Comparison of ENCODE assay signal across 11 cellular contexts in the genomic region with DNA sequence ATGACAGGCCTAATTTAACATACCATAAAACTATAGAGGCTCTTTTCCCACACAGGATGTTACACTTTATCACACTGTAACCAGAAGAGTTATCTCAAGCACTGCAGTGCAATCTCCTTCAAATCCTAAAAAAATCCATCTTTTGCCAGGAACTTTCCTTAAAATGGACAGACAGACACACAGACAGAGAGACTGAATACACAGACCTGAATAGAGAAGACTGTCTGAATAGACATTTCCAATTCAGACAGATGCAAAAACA. TPM values are rescaled to one million over a fixed set of nuclear protein-coding genes. Genes with fewer than 3 reads are reported as not detected.
DNase-seq lines count a peak whose midpoint lies in the region; ATAC-seq and TF ChIP-seq lines count a peak whose summit lies in the region.
"Had no signal": no experiment of that assay in that cellular context is flagged by ENCODE, and none has a peak within 500 bp of the region (broad histone marks: within the 10 kb centered on the region; RNA-seq: fewer than 3 reads in every experiment).

No MANE protein-coding gene starts in this region.

- ATAC-seq in activated CD4-positive, alpha-beta T cell treated with anti-CD3 and anti-CD28 coated beads for 36 hours = no peak
- ATAC-seq in HG02642 (IDR thresholded peaks at IDR 0.05; ENCODE audit: poor library complexity, unreplicated experiment) = no peak
- ATAC-seq: naive thymus-derived CD8-positive, alpha-beta T cell had no signal

- H3K27ac ChIP-seq in muscle layer of duodenum (ENCODE audit: low read length) = peak overlapping the region; percentile 92

- H3K9me3 ChIP-seq in muscle layer of duodenum (ENCODE audit: control insufficient read depth in 1 of 2, low read length in 2 of 2) = no peaks in the 10 kb centered on the region

- H3K27ac Mint-ChIP-seq in activated CD4-positive, alpha-beta T cell treated with anti-CD3 and anti-CD28 coated beads for 36 hours = peak overlapping the region; percentile 44
- H3K27ac Mint-ChIP-seq in activated CD4-positive, alpha-beta T cell treated with anti-CD3 and anti-CD28 coated beads, Interleukin-2, amount 10 ng/mL, durations not matched to agents 24 days and 14 days = no peak overlapping the region
- H3K27ac Mint-ChIP-seq in brain = peak overlapping the region in 4 of 5 experiments; percentile 36 to 88 (median 54)
- peak overlapping the region; percentile 4 for H3K27ac Mint-ChIP-seq in type B pancreatic cell

- intact Hi-C loops in activated CD4-positive, alpha-beta T cell treated with anti-CD3 and anti-CD28 coated beads for 36 hours (cut with DNase I, micrococcal nuclease) = loop anchor here in 1 of 2 experiments (1.0 kb wide), 1 partner anchor 29 kb away; no protein-coding TSS in a partner anchor
- intact Hi-C loops in activated CD4-positive, alpha-beta T cell treated with anti-CD3 and anti-CD28 coated beads, Interleukin-2, amount 10 ng/mL, durations not matched to agents 24 days and 14 days (cut with micrococcal nuclease) = no loop called here

- no peaks in the 10 kb centered on the region for H3K27me3 Mint-ChIP-seq in activated CD4-positive, alpha-beta T cell treated with anti-CD3 and anti-CD28 coated beads for 36 hours
- H3K27me3 Mint-ChIP-seq in activated CD4-positive, alpha-beta T cell treated with anti-CD3 and anti-CD28 coated beads, Interleukin-2, amount 10 ng/mL, durations not matched to agents 24 days and 14 days = peaks cover 4% of the 10 kb centered on the region
- H3K27me3 Mint-ChIP-seq in brain (peaks cover 7% of the 10 kb centered on the region), type B pancreatic cell (no peaks in the 10 kb centered on the region)
- H3K27me3 Mint-ChIP-seq: naive thymus-derived CD8-positive, alpha-beta T cell had no signal

- H3K9me3 Mint-ChIP-seq in activated CD4-positive, alpha-beta T cell treated with anti-CD3 and anti-CD28 coated beads for 36 hours (ENCODE audit: low read depth) = no peaks in the 10 kb centered on the region
- H3K9me3 Mint-ChIP-seq in activated CD4-positive, alpha-beta T cell treated with anti-CD3 and anti-CD28 coated beads, Interleukin-2, amount 10 ng/mL, durations not matched to agents 24 days and 14 days = no peaks in the 10 kb centered on the region
- H3K9me3 Mint-ChIP-seq in brain (no peaks in the 10 kb centered on the region), type B pancreatic cell (no peaks in the 10 kb centered on the region)
- H3K9me3 Mint-ChIP-seq: naive thymus-derived CD8-positive, alpha-beta T cell had no signal

- H3K4me3 ChIP-seq in muscle layer of duodenum (ENCODE audit: low read depth in 1 of 2, low read length in 2 of 2) = no peak overlapping the region

- CTCF ChIA-PET in activated CD4-positive, alpha-beta T cell treated with anti-CD3 and anti-CD28 coated beads for 36 hours (lab: Charles Lee) = interaction anchor here (0.9 to 1.6 kb wide), 3 partner anchors 11 to 36 kb away, joined by 3 read pairs; no protein-coding TSS in a partner anchor

- peaks cover 0 to 9% of the 10 kb centered on the region in 2 donors for H3K36me3 ChIP-seq in muscle layer of duodenum (ENCODE audit: control insufficient read depth in 1 of 2, insufficient read depth in 2 of 2, low read length in 2 of 2)

- POLR2A ChIA-PET in activated CD4-positive, alpha-beta T cell treated with anti-CD3 and anti-CD28 coated beads for 36 hours (lab: Charles Lee) = no interaction called here

- DNase-seq in activated CD4-positive, alpha-beta T cell treated with anti-CD3 and anti-CD28 coated beads for 36 hours = no peak
- no peak for DNase-seq in activated CD4-positive, alpha-beta T cell treated with anti-CD3 and anti-CD28 coated beads, Interleukin-2, amount 10 ng/mL, durations not matched to agents 24 days and 14 days
- no peak for DNase-seq in type B pancreatic cell (ENCODE audit: extremely low spot score, unreplicated experiment)
- no peak for DNase-seq in stimulated activated CD4-positive, alpha-beta T cell treated with anti-CD3 and anti-CD28 coated beads, Interleukin-2, amount 100 ng/mL, for 48 hours
- no peak for DNase-seq in activated CD4-positive, alpha-beta T cell treated with anti-CD3 and anti-CD28 coated beads, Interleukin-2, amount 50 U/mL, for 48 hours
- DNase-seq: activated CD8-positive, alpha-beta memory T cell treated with anti-CD3 and anti-CD28 coated beads, Interleukin-2, amount 50 U/mL, for 48 hours; naive thymus-derived CD8-positive, alpha-beta T cell; stimulated activated naive CD4-positive, alpha-beta T cell treated with Interleukin-2 at 50 U/mL for 16 hours had no signal

- TF ChIP-seq CTCF in brain (conservative IDR thresholded peaks at IDR 0.05) = no peak
- TF ChIP-seq CTCF in type B pancreatic cell (conservative IDR thresholded peaks at IDR 0.05) = no peak

- H3K36me3 Mint-ChIP-seq in activated CD4-positive, alpha-beta T cell treated with anti-CD3 and anti-CD28 coated beads for 36 hours (ENCODE audit: low read depth) = no peaks in the 10 kb centered on the region
- H3K36me3 Mint-ChIP-seq in activated CD4-positive, alpha-beta T cell treated with anti-CD3 and anti-CD28 coated beads, Interleukin-2, amount 10 ng/mL, durations not matched to agents 24 days and 14 days (ENCODE audit: low read depth) = no peaks in the 10 kb centered on the region
- H3K36me3 Mint-ChIP-seq in brain (peaks cover 8% of the 10 kb centered on the region), type B pancreatic cell (peaks cover 3% of the 10 kb centered on the region)
- H3K36me3 Mint-ChIP-seq: naive thymus-derived CD8-positive, alpha-beta T cell had no signal

- no peak overlapping the region for H3K4me3 Mint-ChIP-seq in activated CD4-positive, alpha-beta T cell treated with anti-CD3 and anti-CD28 coated beads for 36 hours
- no peak overlapping the region for H3K4me3 Mint-ChIP-seq in activated CD4-positive, alpha-beta T cell treated with anti-CD3 and anti-CD28 coated beads, Interleukin-2, amount 10 ng/mL, durations not matched to agents 24 days and 14 days
- H3K4me3 Mint-ChIP-seq in brain (peak overlapping the region in 3 of 5 experiments; percentile 21 to 68 (median 34)), type B pancreatic cell (no peak overlapping the region)
- H3K4me3 Mint-ChIP-seq: naive thymus-derived CD8-positive, alpha-beta T cell had no signal

- peaks cover 24 to 63% of the 10 kb centered on the region in 2 donors for H3K4me1 ChIP-seq in muscle layer of duodenum (ENCODE audit: control insufficient read depth in 1 of 2, insufficient read depth in 2 of 2, low read length in 2 of 2)

- no peaks in the 10 kb centered on the region for H3K27me3 ChIP-seq in muscle layer of duodenum (ENCODE audit: low read depth, low read length)

- H3K4me1 Mint-ChIP-seq in activated CD4-positive, alpha-beta T cell treated with anti-CD3 and anti-CD28 coated beads for 36 hours = peaks cover 54% of the 10 kb centered on the region
- H3K4me1 Mint-ChIP-seq in activated CD4-positive, alpha-beta T cell treated with anti-CD3 and anti-CD28 coated beads, Interleukin-2, amount 10 ng/mL, durations not matched to agents 24 days and 14 days = peaks cover 41% of the 10 kb centered on the region
- peaks cover 91% of the 10 kb centered on the region for H3K4me1 Mint-ChIP-seq in brain
- peaks cover 63% of the 10 kb centered on the region for H3K4me1 Mint-ChIP-seq in type B pancreatic cell (ENCODE audit: unreplicated experiment)

RNA-seq across cellular contexts. Expression of gene CORO1C, which starts 6.5 kb away (rescaled TPM):
- total RNA-seq in activated CD4-positive, alpha-beta T cell treated with anti-CD3 and anti-CD28 coated beads for 36 hours = 10 to 100 TPM; 83.5 to 90.8 TPM
- 64.6 and 70.1 TPM in 2 replicates for total RNA-seq in activated CD4-positive, alpha-beta T cell treated with anti-CD3 and anti-CD28 coated beads, Interleukin-2, amount 10 ng/mL, durations not matched to agents 24 days and 14 days
- polyA plus RNA-seq in brain (ENCODE audit: insufficient read depth, low read depth, low replicate concordance) = 78.9 TPM
- total RNA-seq in type B pancreatic cell (ENCODE audit: low replicate concordance) = 87.9 and 103 TPM in 2 replicates

Comparison
In these comparisons a context has a peak if more than half of its experiments do, and no peak if none do; other contexts are left out.
1. H3K4me3 Mint-ChIP-seq: peak in brain (3 of 5); none in activated CD4-positive, alpha-beta T cell treated with anti-CD3 and anti-CD28 coated beads for 36 hours (single experiment), activated CD4-positive, alpha-beta T cell treated with anti-CD3 and anti-CD28 coated beads, Interleukin-2, amount 10 ng/mL, durations not matched to agents 24 days and 14 days (single experiment) and type B pancreatic cell (single experiment).